In genomic region chr2:171227066-171227782, GRCh38 we compare ENCODE assay signal across 1 cellular context.
TF ChIP-seq lines count a peak whose summit lies in the region.

No MANE protein-coding gene starts in this region.

TF ChIP-seq in K562, 482 proteins besides CTCF, POLR2A, EP300 and RAD21 (continued from another document):
- TF ChIP-seq SIN3A (IDR thresholded peaks at IDR 0.05; ENCODE audit: borderline replicate concordance in 2 of 2, control insufficient read depth in 1 of 2, low read depth in 2 of 2, low read length in 2 of 2) (no peak), FOS (IDR thresholded peaks at IDR 0.05; ENCODE audit: extremely low read depth, insufficient read length) (peak; percentile 19), MYNN (IDR thresholded peaks at IDR 0.05) (no peak), MYNN (CRISPR knock-in tag; IDR thresholded peaks at IDR 0.05) (no peak), RBM25 (IDR thresholded peaks at IDR 0.05; ENCODE audit: low read depth, low read length, severe bottlenecking) (peak; percentile 13), TCF7 (IDR thresholded peaks at IDR 0.05; ENCODE audit: borderline replicate concordance) (no peak), CBX3 (IDR thresholded peaks at IDR 0.05; ENCODE audit: borderline replicate concordance in 1 of 2, low read length in 2 of 2) (no peak), CBX5 (IDR thresholded peaks at IDR 0.05; ENCODE audit: borderline replicate concordance, low read depth) (no peak), PHF8 (IDR thresholded peaks at IDR 0.05; ENCODE audit: borderline replicate concordance, low read length) (no peak), RAD51 (IDR thresholded peaks at IDR 0.05; ENCODE audit: borderline replicate concordance, low read depth) (peak; percentile 85), E2F8 (IDR thresholded peaks at IDR 0.05; ENCODE audit: low read depth, partially characterized antibody) (no peak), MAFF (IDR thresholded peaks at IDR 0.05; ENCODE audit: low read length) (no peak), NFYB (IDR thresholded peaks at IDR 0.05; ENCODE audit: extremely low read depth, insufficient read length) (peak; percentile 56), ESRRA (IDR thresholded peaks at IDR 0.05; ENCODE audit: borderline replicate concordance, low read depth) (no peak), SMARCC2 (IDR thresholded peaks at IDR 0.05; ENCODE audit: low read depth) (no peak), USF1 (CRISPR knock-in tag; IDR thresholded peaks at IDR 0.05) (peak; percentile 91), ZZZ3 (IDR thresholded peaks at IDR 0.05) (no peak)
